Comparison of ENCODE assay signal across 13 cellular contexts in genomic region chr6:161434921-161435411, GRCh38.
A peak's percentile ranks its signal among the peaks of the same experiment; 100 is the strongest.
DNase-seq lines count a peak whose midpoint lies in the region; FAIRE-seq and TF ChIP-seq lines count a peak whose summit lies in the region.
"Had no signal": no experiment of that assay in that cellular context is flagged by ENCODE, and none has a peak within 500 bp of the region (broad histone marks: within the 10 kb centered on the region; RNA-seq: fewer than 3 reads in every experiment).

No MANE protein-coding gene starts in this region.

- peaks cover 17% of the 10 kb centered on the region for H3K4me1 ChIP-seq in Caco-2
- peaks cover 10% of the 10 kb centered on the region for H3K4me1 ChIP-seq in Karpas-422 (ENCODE audit: low read length)
- H3K4me1 ChIP-seq in OCI-LY7 (ENCODE audit: insufficient read depth, low read length, poor library complexity, severe bottlenecking): no peaks in the 10 kb centered on the region
- H3K4me1 ChIP-seq: parathyroid adenoma had no signal

- H3K9ac ChIP-seq in Karpas-422 (ENCODE audit: low read length): no peak overlapping the region
- H3K9ac ChIP-seq: parathyroid adenoma had no signal

- H3K4me1 Mint-ChIP-seq in Caco-2 (ENCODE audit: low read depth, unreplicated experiment): peaks cover 11% of the 10 kb centered on the region
- H3K4me1 Mint-ChIP-seq in progenitor cell of endocrine pancreas (ENCODE audit: low read depth): peaks cover 15% of the 10 kb centered on the region

- POLR2A ChIA-PET in Caco-2 (lab: Charles Lee): interaction anchor here (0.6 kb wide), 1 partner anchor 313 kb away, joined by 3 read pairs; no protein-coding TSS in a partner anchor
- POLR2A ChIA-PET in OCI-LY7 (lab: Charles Lee): no interaction called here

- DNase-seq in Caco-2 (peak; percentile 54 to 70), glomerular visceral epithelial cell (ENCODE audit: extremely low spot score) (peak; percentile 94), progenitor cell of endocrine pancreas (ENCODE audit: low spot score, unreplicated experiment) (no peak), Karpas-422 (no peak), OCI-LY7 (ENCODE audit: low spot score) (no peak)
- DNase-seq in effector CD8-positive, alpha-beta T cell (lab: John Stamatoyannopoulos, UW): no peak
- no peak for DNase-seq in stimulated activated naive CD4-positive, alpha-beta T cell (lab: John Stamatoyannopoulos, UW)
- DNase-seq: DND-41, MM.1S had no signal

- CTCF ChIA-PET in Caco-2 (lab: Charles Lee): interaction anchor here (1.1 kb wide), 1 partner anchor 17 kb away, joined by 3 read pairs; no protein-coding TSS in a partner anchor
- CTCF ChIA-PET in OCI-LY7 (lab: Charles Lee; ENCODE audit: unreplicated experiment): no interaction called here

- H3K9me2 ChIP-seq in Karpas-422 (replicated peaks; ENCODE audit: insufficient read depth, low read length) (no peaks in the 10 kb centered on the region), OCI-LY7 (ENCODE audit: insufficient read depth, low read length) (no peaks in the 10 kb centered on the region)

- H3K9me3 Mint-ChIP-seq in Caco-2 (ENCODE audit: unreplicated experiment) (no peaks in the 10 kb centered on the region), progenitor cell of endocrine pancreas (ENCODE audit: low read depth) (peaks cover 3% of the 10 kb centered on the region)

- H4K20me1 ChIP-seq in Karpas-422 (ENCODE audit: insufficient read depth, low read depth, low read length) (no peaks in the 10 kb centered on the region), OCI-LY7 (ENCODE audit: insufficient read depth, low read length) (no peaks in the 10 kb centered on the region)

- no peak overlapping the region for H2AFZ ChIP-seq in Karpas-422 (ENCODE audit: low read length)
- H2AFZ ChIP-seq in OCI-LY7 (ENCODE audit: low read length): no peak overlapping the region
- H2AFZ ChIP-seq: parathyroid adenoma had no signal

- H3K4me3 Mint-ChIP-seq in Caco-2 (ENCODE audit: unreplicated experiment) (peak overlapping the region; percentile 71), progenitor cell of endocrine pancreas (ENCODE audit: low read depth) (no peak overlapping the region)

- peak; percentile 98 for FAIRE-seq in TTC549 (lab: Jason Lieb, UNC)
- FAIRE-seq: bronchial epithelial cell had no signal

- H3K27ac ChIP-seq in Karpas-422 (ENCODE audit: low read length) (no peak overlapping the region), OCI-LY7 (ENCODE audit: low read depth, low read length, poor library complexity, severe bottlenecking) (no peak overlapping the region)
- H3K27ac ChIP-seq: parathyroid adenoma had no signal

- peak overlapping the region; percentile 92 for H3K27ac Mint-ChIP-seq in Caco-2 (ENCODE audit: unreplicated experiment)
- peak overlapping the region; percentile 88 for H3K27ac Mint-ChIP-seq in progenitor cell of endocrine pancreas

- no peaks in the 10 kb centered on the region for H3K27me3 ChIP-seq in Caco-2 (replicated peaks; ENCODE audit: control insufficient read depth, insufficient read depth, low read length)
- no peaks in the 10 kb centered on the region for H3K27me3 ChIP-seq in Karpas-422 (ENCODE audit: low read length)
- H3K27me3 ChIP-seq: thyroid gland had no signal

- no peaks in the 10 kb centered on the region for H3K36me3 ChIP-seq in Caco-2 (ENCODE audit: control insufficient read depth, insufficient read depth, low read length)
- H3K36me3 ChIP-seq in Karpas-422 (ENCODE audit: insufficient read depth, low read length): no peaks in the 10 kb centered on the region
- no peaks in the 10 kb centered on the region for H3K36me3 ChIP-seq in OCI-LY7 (ENCODE audit: insufficient read depth, low read length)
- H3K36me3 ChIP-seq: thyroid gland had no signal

- H3K9me3 ChIP-seq in Caco-2 (no peaks in the 10 kb centered on the region), Karpas-422 (ENCODE audit: low read length) (no peaks in the 10 kb centered on the region), OCI-LY7 (ENCODE audit: low read length) (no peaks in the 10 kb centered on the region)
- H3K9me3 ChIP-seq: thyroid gland had no signal

- H3K27me3 Mint-ChIP-seq in Caco-2 (ENCODE audit: insufficient read depth, unreplicated experiment): no peaks in the 10 kb centered on the region
- H3K27me3 Mint-ChIP-seq in progenitor cell of endocrine pancreas: no peaks in the 10 kb centered on the region

- H3K36me3 Mint-ChIP-seq in Caco-2 (ENCODE audit: insufficient read depth, unreplicated experiment) (peaks cover 6% of the 10 kb centered on the region), progenitor cell of endocrine pancreas (ENCODE audit: insufficient read depth) (no peaks in the 10 kb centered on the region)

- H3K4me2 ChIP-seq in Karpas-422 (ENCODE audit: low read depth, low read length, poor library complexity, severe bottlenecking) (no peak overlapping the region), OCI-LY7 (ENCODE audit: low read length) (no peak overlapping the region)

- H3K4me3 ChIP-seq in Caco-2 (ENCODE audit: low read depth, low read length): no peak overlapping the region
- H3K4me3 ChIP-seq in Karpas-422 (ENCODE audit: low read length): no peak overlapping the region
- H3K4me3 ChIP-seq in OCI-LY7 (ENCODE audit: low read depth, low read length, poor library complexity, severe bottlenecking): no peak overlapping the region
- H3K4me3 ChIP-seq: thyroid gland had no signal

- TF ChIP-seq CTCF in Caco-2 (IDR thresholded peaks at IDR 0.05; ENCODE audit: insufficient read depth in 1 of 2, low read depth in 1 of 2, low read length in 1 of 2, severe bottlenecking in 1 of 2, unreplicated experiment in 1 of 2) (no peak), progenitor cell of endocrine pancreas (IDR thresholded peaks at IDR 0.05; ENCODE audit: unreplicated experiment) (no peak), OCI-LY7 (conservative IDR thresholded peaks at IDR 0.05; ENCODE audit: low read length) (no peak)

- H3K79me2 ChIP-seq in Karpas-422 (ENCODE audit: low read length) (no peaks in the 10 kb centered on the region), OCI-LY7 (ENCODE audit: insufficient read depth, low read depth, low read length) (no peaks in the 10 kb centered on the region)
- H3K79me2 ChIP-seq: parathyroid adenoma had no signal

- BruUV-seq in Caco-2 (replicated peaks; lab: Mats Ljungman, UMichigan) (no TSS peak), OCI-LY7 (replicated peaks; lab: Mats Ljungman, UMichigan) (no TSS peak)

- intact Hi-C loops in Caco-2 (cut with micrococcal nuclease; ENCODE audit: unreplicated experiment) (loop anchor here (1.0 to 2.0 kb wide), 2 partner anchors 16 to 63 kb away; no protein-coding TSS in a partner anchor), OCI-LY7 (cut with micrococcal nuclease; ENCODE audit: unreplicated experiment) (no loop called here)

Comparison
In these comparisons a context has a peak if more than half of its experiments do, and no peak if none do; other contexts are left out.
1. DNase-seq: peak in Caco-2 (2 of 2) and glomerular visceral epithelial cell (single experiment); none in progenitor cell of endocrine pancreas (single experiment), effector CD8-positive, alpha-beta T cell (single experiment), stimulated activated naive CD4-positive, alpha-beta T cell (0 of 6), Karpas-422 (single experiment) and OCI-LY7 (single experiment).